In genomic region chr1:65525297-65526048, GRCh38 we compare ENCODE assay signal across 9 cellular contexts.
DNase-seq lines count a peak whose midpoint lies in the region; ATAC-seq and TF ChIP-seq lines count a peak whose summit lies in the region.
"Had no signal": no experiment of that assay in that cellular context is flagged by ENCODE, and none has a peak within 500 bp of the region (broad histone marks: within the 10 kb centered on the region; RNA-seq: fewer than 3 reads in every experiment).

No MANE protein-coding gene starts in this region.

- intact Hi-C loops in Right ventricle myocardium superior (cut with DNase I) (no loop called here), posterior vena cava (cut with DNase I) (no loop called here)

- H3K4me3 ChIP-seq in RWPE2 (ENCODE audit: severe bottlenecking): no peak overlapping the region

- H3K27me3 ChIP-seq in RWPE2 (ENCODE audit: insufficient read depth, poor library complexity, severe bottlenecking): peaks cover 49% of the 10 kb centered on the region

- H3K9me3 ChIP-seq in RWPE2 (ENCODE audit: severe bottlenecking): no peaks in the 10 kb centered on the region

- H3K27ac ChIP-seq in RWPE2 (ENCODE audit: poor library complexity, severe bottlenecking): no peak overlapping the region

- TF ChIP-seq CTCF in RWPE2 (IDR thresholded peaks at IDR 0.05; ENCODE audit: poor library complexity, severe bottlenecking): no peak

- peak; percentile 21; the same call in 2 of the 3 replicates for ATAC-seq in RWPE2 (ENCODE audit: low read depth)
- peak; percentile 18 for ATAC-seq in Right ventricle myocardium superior (ENCODE audit: poor library complexity)
- ATAC-seq in GM21723 (IDR thresholded peaks at IDR 0.05; ENCODE audit: unreplicated experiment): no peak
- ATAC-seq in GM18909 (IDR thresholded peaks at IDR 0.05; ENCODE audit: poor library complexity, unreplicated experiment): no peak

- DNase-seq in COLO668 (lab: John Stamatoyannopoulos, UW; ENCODE audit: unreplicated experiment) (peak; percentile 77), RWPE2 (ENCODE audit: low spot score) (peak; percentile 45), Right ventricle myocardium superior (no peak), posterior vena cava (ENCODE audit: low spot score) (peak; percentile 74), T-helper 1 cell (no peak), AG08396 (ENCODE audit: low spot score) (no peak)
- DNase-seq: NCI-H1048 had no signal

- no peaks in the 10 kb centered on the region for H3K4me1 ChIP-seq in RWPE2 (ENCODE audit: insufficient read depth, poor library complexity, severe bottlenecking)

- H3K36me3 ChIP-seq in RWPE2 (ENCODE audit: low read depth): no peaks in the 10 kb centered on the region

Comparison
In these comparisons a context has a peak if more than half of its experiments do, and no peak if none do; other contexts are left out.
1. DNase-seq: peak in COLO668 (single experiment), RWPE2 (single experiment) and posterior vena cava (single experiment); none in Right ventricle myocardium superior (single experiment), T-helper 1 cell (0 of 5) and AG08396 (single experiment).
2. ATAC-seq: peak in RWPE2 (single experiment) and Right ventricle myocardium superior (single experiment); none in GM21723 (single experiment) and GM18909 (single experiment).